ENCODE assay signal across 9 cellular contexts in genomic region chr12:89348894-89349669, GRCh38. TPM values are rescaled to one million over a fixed set of nuclear protein-coding genes. Genes with fewer than 3 reads are reported as not detected.
DNase-seq lines count a peak whose midpoint lies in the region; ATAC-seq and TF ChIP-seq lines count a peak whose summit lies in the region.
"Had no signal": no experiment of that assay in that cellular context is flagged by ENCODE, and none has a peak within 500 bp of the region (broad histone marks: within the 10 kb centered on the region; RNA-seq: fewer than 3 reads in every experiment).

No MANE protein-coding gene starts in this region.

- peak overlapping the region; percentile 29 for H3K27ac ChIP-seq in HCT116 (ENCODE audit: low read depth, low read length)

- H3K4me3 Mint-ChIP-seq in T-helper 17 cell, result peak overlapping the region; percentile 50

- H3K4me2 ChIP-seq in HCT116 (ENCODE audit: low read length), result peak overlapping the region; percentile 92; the same call in 1 of the 2 replicates

- H3K79me2 ChIP-seq in HCT116 (ENCODE audit: insufficient read depth, low read length), result peaks cover 43% of the 10 kb centered on the region

- H3K9me2 ChIP-seq in HCT116 (ENCODE audit: insufficient read depth), result no peaks in the 10 kb centered on the region

- no peak for TF ChIP-seq POLR2A in HCT116 (IDR thresholded peaks at IDR 0.05; ENCODE audit: borderline replicate concordance, extremely low read depth, insufficient read depth, insufficient read length)

- ATAC-seq in HCT116 (no peak), T-helper 17 cell (no peak), GM21360 (IDR thresholded peaks at IDR 0.05; ENCODE audit: unreplicated experiment) (no peak), HG02884 (IDR thresholded peaks at IDR 0.05; ENCODE audit: unreplicated experiment) (no peak)
- ATAC-seq: body of pancreas had no signal

- H3K27me3 Mint-ChIP-seq in T-helper 17 cell, result no peaks in the 10 kb centered on the region

- H3K9ac ChIP-seq in HCT116 (ENCODE audit: low read length), result no peak overlapping the region

- H2AFZ ChIP-seq in HCT116 (ENCODE audit: low read depth, low read length, poor library complexity, severe bottlenecking), result no peak overlapping the region

- no peaks in the 10 kb centered on the region for H3K36me3 Mint-ChIP-seq in T-helper 17 cell (ENCODE audit: low read depth)

- CTCF ChIA-PET in HCT116 (lab: Charles Lee), result interaction anchor here (1.3 kb wide), 1 partner anchor 331 kb away, joined by 3 read pairs; no protein-coding TSS in a partner anchor

- no peak overlapping the region for H3K27ac Mint-ChIP-seq in T-helper 17 cell

- peaks cover 4% of the 10 kb centered on the region; the same call in 1 of the 2 replicates for H4K20me1 ChIP-seq in HCT116 (ENCODE audit: insufficient read depth)

- no peak for TF ChIP-seq RAD21 in HCT116 (IDR thresholded peaks at IDR 0.05; ENCODE audit: low read depth)

- peaks cover 40 to 63% of the 10 kb centered on the region in 2 experiments for H3K4me1 ChIP-seq in HCT116 (ENCODE audit: control insufficient read depth in 1 of 2, insufficient read depth in 2 of 2, low read length in 2 of 2)

- DNase-seq in HCT116 (ENCODE audit: low read depth, low spot score), result no peak
- DNase-seq in T-helper 17 cell, result no peak
- no peak for DNase-seq in fibroblast of the aortic adventitia (ENCODE audit: low read depth)
- DNase-seq in retinal pigment epithelial cell (ENCODE audit: low read depth), result no peak
- DNase-seq in T1000 (lab: John Stamatoyannopoulos, UW), result no peak
- DNase-seq in activated naive CD4-positive, alpha-beta T cell (lab: John Stamatoyannopoulos, UW), result no peak

- peaks cover 23 to 25% of the 10 kb centered on the region in 2 experiments for H3K36me3 ChIP-seq in HCT116 (ENCODE audit: control insufficient read depth in 1 of 2, insufficient read depth in 2 of 2, low read length in 2 of 2)

- intact Hi-C loops in HCT116 (cut with micrococcal nuclease), result loop anchor here (10.0 kb wide), 1 partner anchor 194 kb away; no protein-coding TSS in a partner anchor

- peaks cover 36% of the 10 kb centered on the region for H3K4me1 Mint-ChIP-seq in T-helper 17 cell

- H3K4me3 ChIP-seq in HCT116 (replicated peaks in 1 of 2; ENCODE audit: low read depth in 1 of 2, low read length in 2 of 2) (peak overlapping the region in 1 of 2 experiments; percentile 12; a peak in 2 of 4 replicates), fibroblast of the aortic adventitia (ENCODE audit: low read depth, low read length) (peak overlapping the region; percentile 91), retinal pigment epithelial cell (ENCODE audit: low read length) (peak overlapping the region; percentile 93)

- H3K27me3 ChIP-seq in HCT116 (ENCODE audit: insufficient read depth, low read length), result no peaks in the 10 kb centered on the region
- H3K27me3 ChIP-seq: body of pancreas had no signal

- RAD21 ChIA-PET in HCT116 (lab: Charles Lee; ENCODE audit: low non-redundant PET in 1 of 2, low total read pairs in 2 of 2, uncharacterized antibody in 2 of 2, unreplicated experiment in 2 of 2), result no interaction called here

- H3K9me3 ChIP-seq in HCT116 (ENCODE audit: control insufficient read depth in 1 of 2, insufficient read depth in 1 of 2, low read depth in 1 of 2, low read length in 2 of 2) (no peaks in the 10 kb centered on the region), T-helper 17 cell (ENCODE audit: control insufficient read depth, low read length, poor library complexity, severe bottlenecking) (no peaks in the 10 kb centered on the region)
- H3K9me3 ChIP-seq: body of pancreas had no signal

- POLR2A ChIA-PET in HCT116 (lab: Charles Lee), result no interaction called here

- BruUV-seq in HCT116 (replicated peaks; lab: Mats Ljungman, UMichigan), result no TSS peak

- TF ChIP-seq CTCF in HCT116 (IDR thresholded peaks at IDR 0.05 in 2 of 3, conservative IDR thresholded peaks at IDR 0.05 in 1 of 3; ENCODE audit: borderline replicate concordance in 1 of 3, insufficient read depth in 1 of 3, low read depth in 2 of 3, low read length in 2 of 3) (no peak), fibroblast of the aortic adventitia (IDR thresholded peaks at IDR 0.05; ENCODE audit: insufficient read depth, low read length) (no peak), retinal pigment epithelial cell (conservative IDR thresholded peaks at IDR 0.05; ENCODE audit: low read depth, low read length) (no peak)

TF ChIP-seq in HCT116, 20 proteins besides CTCF, POLR2A, EP300 and RAD21:
- TF ChIP-seq SRF (IDR thresholded peaks at IDR 0.05; ENCODE audit: low read depth) (no peak), SP1 (IDR thresholded peaks at IDR 0.05; ENCODE audit: low read depth) (no peak), TCF7L2 (IDR thresholded peaks at IDR 0.05; ENCODE audit: borderline replicate concordance, extremely low read depth, insufficient read depth, insufficient read length) (no peak), JUND (IDR thresholded peaks at IDR 0.05) (no peak), CBX3 (IDR thresholded peaks at IDR 0.05; ENCODE audit: low read depth) (no peak), ATF3 (IDR thresholded peaks at IDR 0.05) (no peak), EZH2 (IDR thresholded peaks at IDR 0.05) (no peak), MAX (IDR thresholded peaks at IDR 0.05) (no peak), YY1 (IDR thresholded peaks at IDR 0.05; ENCODE audit: extremely low read depth, insufficient replicate concordance, low read depth, low read length) (no peak)
TF ChIP-seq in HCT116: peak in this region for 0.

RNA-seq across cellular contexts. Expression of gene DUSP6, which starts 3.2 kb away (rescaled TPM):
- 219 TPM for total RNA-seq in HCT116 (2021; ENCODE audit: unreplicated experiment)
- polyA plus RNA-seq in HCT116 (2012), result 249 and 297 TPM in 2 replicates
- 10 to 100 TPM; 15.5 to 37.7 TPM for total RNA-seq in T-helper 17 cell
- 17.1 and 33.9 TPM in 2 replicates for total RNA-seq in fibroblast of the aortic adventitia (ENCODE audit: low replicate concordance)
